Comparison of ENCODE assay signal across 10 cellular contexts in the genomic region with DNA sequence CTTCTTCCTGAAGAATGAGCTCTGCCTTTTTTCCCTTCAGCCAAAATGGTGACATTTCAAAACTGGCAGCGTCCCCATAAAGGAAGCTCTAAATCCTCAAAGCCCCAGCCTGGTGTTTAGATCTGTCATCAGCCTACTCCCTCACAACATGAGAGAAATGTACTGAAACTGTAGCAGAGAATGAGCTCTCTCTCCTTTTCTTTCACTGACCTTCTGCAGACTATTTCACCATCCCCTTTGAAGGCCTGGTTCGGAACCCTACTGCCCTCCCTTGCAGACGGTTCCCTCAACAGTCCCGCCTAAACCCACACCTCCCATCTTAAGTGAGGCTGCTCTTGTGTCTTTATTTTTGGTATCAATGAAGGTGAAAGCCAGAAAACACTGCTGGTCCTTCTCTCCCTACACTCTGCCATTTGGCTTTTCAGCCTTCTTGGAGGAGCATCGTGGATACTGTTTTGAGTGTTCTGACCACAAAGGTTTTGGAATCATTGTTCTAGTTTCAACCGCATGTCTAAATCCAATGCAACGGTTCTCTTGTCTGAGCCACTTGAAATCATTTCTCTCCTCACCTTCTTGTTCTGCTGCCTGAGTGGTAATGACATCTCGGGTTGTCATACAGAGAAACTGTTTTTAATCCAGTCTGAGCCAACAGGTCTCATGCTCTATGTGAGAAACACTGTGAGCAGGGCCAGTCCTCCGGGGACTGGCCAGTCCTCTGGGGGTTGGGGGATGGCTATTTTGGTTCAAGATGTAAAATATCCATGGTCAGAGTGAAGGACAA. TPM values are rescaled to one million over a fixed set of nuclear protein-coding genes. Genes with fewer than 3 reads are reported as not detected.
DNase-seq lines count a peak whose midpoint lies in the region; ATAC-seq and TF ChIP-seq lines count a peak whose summit lies in the region.
"Had no signal": no experiment of that assay in that cellular context is flagged by ENCODE, and none has a peak within 500 bp of the region (broad histone marks: within the 10 kb centered on the region; RNA-seq: fewer than 3 reads in every experiment).

No MANE protein-coding gene starts in this region.

- H3K4me1 ChIP-seq in foreskin keratinocyte = no peaks in the 10 kb centered on the region

- peak overlapping the region; percentile 65 for H3K4me3 Mint-ChIP-seq in activated T-cell treated with anti-CD3 and anti-CD28 coated beads, Interleukin-2, amount 50 U/mL, for 24 hours
- peak overlapping the region; percentile 56 for H3K4me3 Mint-ChIP-seq in T-helper 2 cell treated with Interferon-gamma antibody and Interleukin-4, amounts not matched to agents 5 μg/mL and 100 μg/mL, for 36 hours
- H3K4me3 Mint-ChIP-seq in stimulated activated memory B cell treated with anti-CD40 and anti-IgM and Interleukin-4, amounts not matched to agents 10 μg/mL and 1 μg/mL and 100 μg/mL, for 72 hours = no peak overlapping the region

- H3K27me3 Mint-ChIP-seq in activated T-cell treated with anti-CD3 and anti-CD28 coated beads, Interleukin-2, amount 50 U/mL, for 24 hours = no peaks in the 10 kb centered on the region
- no peaks in the 10 kb centered on the region for H3K27me3 Mint-ChIP-seq in T-helper 2 cell treated with Interferon-gamma antibody and Interleukin-4, amounts not matched to agents 5 μg/mL and 100 μg/mL, for 36 hours (ENCODE audit: low read depth)
- H3K27me3 Mint-ChIP-seq in stimulated activated memory B cell treated with anti-CD40 and anti-IgM and Interleukin-4, amounts not matched to agents 10 μg/mL and 1 μg/mL and 100 μg/mL, for 72 hours = no peaks in the 10 kb centered on the region

- peak overlapping the region; percentile 99 for H3K27ac Mint-ChIP-seq in activated T-cell treated with anti-CD3 and anti-CD28 coated beads, Interleukin-2, amount 50 U/mL, for 24 hours
- H3K27ac Mint-ChIP-seq in T-helper 2 cell treated with Interferon-gamma antibody and Interleukin-4, amounts not matched to agents 5 μg/mL and 100 μg/mL, for 36 hours = peak overlapping the region; percentile 93
- peak overlapping the region; percentile 26 for H3K27ac Mint-ChIP-seq in stimulated activated memory B cell treated with anti-CD40 and anti-IgM and Interleukin-4, amounts not matched to agents 10 μg/mL and 1 μg/mL and 100 μg/mL, for 72 hours

- no peak for TF ChIP-seq CTCF in foreskin keratinocyte (conservative IDR thresholded peaks at IDR 0.05)

- peaks cover 92% of the 10 kb centered on the region for H3K4me1 Mint-ChIP-seq in activated T-cell treated with anti-CD3 and anti-CD28 coated beads, Interleukin-2, amount 50 U/mL, for 24 hours (ENCODE audit: low read depth)
- H3K4me1 Mint-ChIP-seq in T-helper 2 cell treated with Interferon-gamma antibody and Interleukin-4, amounts not matched to agents 5 μg/mL and 100 μg/mL, for 36 hours (ENCODE audit: low read depth) = peaks cover 78% of the 10 kb centered on the region
- H3K4me1 Mint-ChIP-seq in stimulated activated memory B cell treated with anti-CD40 and anti-IgM and Interleukin-4, amounts not matched to agents 10 μg/mL and 1 μg/mL and 100 μg/mL, for 72 hours = peaks cover 63% of the 10 kb centered on the region

- no peak overlapping the region for H3K27ac ChIP-seq in foreskin keratinocyte
- H3K27ac ChIP-seq: RWPE1 had no signal

- DNase-seq in activated T-cell treated with anti-CD3 and anti-CD28 coated beads, Interleukin-2, amount 50 U/mL, for 24 hours = peak; percentile 69
- DNase-seq in activated T-cell treated with anti-CD3 and anti-CD28 coated beads, Interleukin-2, amount 50 U/mL, for 1 hour = no peak
- DNase-seq in T-helper 2 cell treated with Interferon-gamma antibody and Interleukin-4, amounts not matched to agents 5 μg/mL and 100 μg/mL, for 36 hours (ENCODE audit: low spot score) = peak; percentile 70
- DNase-seq in UCSD-AML1 (lab: John Stamatoyannopoulos, UW; ENCODE audit: unreplicated experiment) (no peak), foreskin keratinocyte (no peak), RKO (ENCODE audit: low spot score) (no peak)

- peaks cover 1% of the 10 kb centered on the region for H3K9me3 Mint-ChIP-seq in activated T-cell treated with anti-CD3 and anti-CD28 coated beads, Interleukin-2, amount 50 U/mL, for 24 hours
- H3K9me3 Mint-ChIP-seq in T-helper 2 cell treated with Interferon-gamma antibody and Interleukin-4, amounts not matched to agents 5 μg/mL and 100 μg/mL, for 36 hours = no peaks in the 10 kb centered on the region
- no peaks in the 10 kb centered on the region for H3K9me3 Mint-ChIP-seq in stimulated activated memory B cell treated with anti-CD40 and anti-IgM and Interleukin-4, amounts not matched to agents 10 μg/mL and 1 μg/mL and 100 μg/mL, for 72 hours

- H3K36me3 Mint-ChIP-seq in activated T-cell treated with anti-CD3 and anti-CD28 coated beads, Interleukin-2, amount 50 U/mL, for 24 hours (ENCODE audit: low read depth) = peaks cover 95% of the 10 kb centered on the region
- H3K36me3 Mint-ChIP-seq in T-helper 2 cell treated with Interferon-gamma antibody and Interleukin-4, amounts not matched to agents 5 μg/mL and 100 μg/mL, for 36 hours (ENCODE audit: low read depth) = peaks cover 87% of the 10 kb centered on the region
- H3K36me3 Mint-ChIP-seq in stimulated activated memory B cell treated with anti-CD40 and anti-IgM and Interleukin-4, amounts not matched to agents 10 μg/mL and 1 μg/mL and 100 μg/mL, for 72 hours = no peaks in the 10 kb centered on the region

- H3K27me3 ChIP-seq in foreskin keratinocyte = no peaks in the 10 kb centered on the region

- ATAC-seq in HG02840 (IDR thresholded peaks at IDR 0.05; ENCODE audit: low FRiP score, unreplicated experiment) (peak; percentile 53), foreskin keratinocyte (no peak)
- peak; percentile 67 for ATAC-seq in stimulated activated memory B cell treated with anti-CD40 and anti-IgM and Interleukin-4, amounts not matched to agents 10 μg/mL and 1 μg/mL and 100 μg/mL, for 72 hours

RNA-seq across cellular contexts. Expression of a gene that starts 39.0 kb away (rescaled TPM):
- total RNA-seq in foreskin keratinocyte = not detected in 2 replicates
- not detected in 2 replicates for polyA plus RNA-seq in foreskin keratinocyte
- polyA plus RNA-seq: AG04450 had no signal

RNA-seq across cellular contexts. Expression of a gene that starts 46.2 kb away (rescaled TPM):
- 1.1 and 1.2 TPM in 2 replicates for total RNA-seq in foreskin keratinocyte
- polyA plus RNA-seq in foreskin keratinocyte = 0.53 and 0.68 TPM in 2 replicates

RNA-seq across cellular contexts. Expression of a gene that starts 53.6 kb away (rescaled TPM):
- not detected in 2 replicates for total RNA-seq in foreskin keratinocyte
- not detected in 2 replicates for polyA plus RNA-seq in foreskin keratinocyte
- polyA plus RNA-seq: AG04450 had no signal

Comparison
In these comparisons a context has a peak if more than half of its experiments do, and no peak if none do; other contexts are left out.
1. DNase-seq: peak in activated T-cell treated with anti-CD3 and anti-CD28 coated beads, Interleukin-2, amount 50 U/mL, for 24 hours (single experiment) and T-helper 2 cell treated with Interferon-gamma antibody and Interleukin-4, amounts not matched to agents 5 μg/mL and 100 μg/mL, for 36 hours (single experiment); none in activated T-cell treated with anti-CD3 and anti-CD28 coated beads, Interleukin-2, amount 50 U/mL, for 1 hour (single experiment), UCSD-AML1 (single experiment), foreskin keratinocyte (0 of 2) and RKO (single experiment).
2. H3K27ac Mint-ChIP-seq: peak in every context shown above with its lines; median percentile 99 in activated T-cell treated with anti-CD3 and anti-CD28 coated beads, Interleukin-2, amount 50 U/mL, for 24 hours; 93 in T-helper 2 cell treated with Interferon-gamma antibody and Interleukin-4, amounts not matched to agents 5 μg/mL and 100 μg/mL, for 36 hours; 26 in stimulated activated memory B cell treated with anti-CD40 and anti-IgM and Interleukin-4, amounts not matched to agents 10 μg/mL and 1 μg/mL and 100 μg/mL, for 72 hours.